Comparison of ENCODE assay signal across 26 cellular contexts in genomic region chr1:24984300-24984699, GRCh38. TPM values are rescaled to one million over a fixed set of nuclear protein-coding genes. Genes with fewer than 3 reads are reported as not detected.
DNase-seq lines count a peak whose midpoint lies in the region; ATAC-seq, FAIRE-seq and TF ChIP-seq lines count a peak whose summit lies in the region.
"Had no signal": no experiment of that assay in that cellular context is flagged by ENCODE, and none has a peak within 500 bp of the region (broad histone marks: within the 10 kb centered on the region; RNA-seq: fewer than 3 reads in every experiment).

No MANE protein-coding gene starts in this region.

- in situ Hi-C loops in K562 (cut with MboI) = no loop called here

- H3K36me3 Mint-ChIP-seq in activated CD4-positive, alpha-beta memory T cell treated with anti-CD3 and anti-CD28 coated beads for 36 hours = peaks cover 1% of the 10 kb centered on the region
- H3K36me3 Mint-ChIP-seq in activated CD4-positive, alpha-beta memory T cell treated with anti-CD3 and anti-CD28 coated beads, Interleukin-2, amount 10 ng/mL, durations not matched to agents 7 days and 5 days (ENCODE audit: low read depth) = no peaks in the 10 kb centered on the region
- no peaks in the 10 kb centered on the region for H3K36me3 Mint-ChIP-seq in neural progenitor cell

- no peak overlapping the region for H2AFZ ChIP-seq in K562 (ENCODE audit: low read depth, low read length)
- no peak overlapping the region for H2AFZ ChIP-seq in neural progenitor cell (replicated peaks)

- TF ChIP-seq POLR2A in K562 (conservative IDR thresholded peaks at IDR 0.05) = no peak

- H4K20me1 ChIP-seq in K562 (replicated peaks; ENCODE audit: control insufficient read depth, insufficient read depth, low read length) (no peaks in the 10 kb centered on the region), neural progenitor cell (ENCODE audit: low read depth) (no peaks in the 10 kb centered on the region)

- no peaks in the 10 kb centered on the region for H3K9me3 Mint-ChIP-seq in activated CD4-positive, alpha-beta memory T cell treated with anti-CD3 and anti-CD28 coated beads for 36 hours
- H3K9me3 Mint-ChIP-seq in activated CD4-positive, alpha-beta memory T cell treated with anti-CD3 and anti-CD28 coated beads, Interleukin-2, amount 10 ng/mL, durations not matched to agents 7 days and 5 days = no peaks in the 10 kb centered on the region
- no peaks in the 10 kb centered on the region for H3K9me3 Mint-ChIP-seq in neural progenitor cell
- H3K9me3 Mint-ChIP-seq: activated T-cell treated with anti-CD3 and anti-CD28 coated beads, Interleukin-2, amount 50 U/mL, for 4 hours; H9 had no signal

- no peak for TF ChIP-seq CTCF in HEK293 (tag by site-specific recombination; IDR thresholded peaks at IDR 0.05)
- no peak for TF ChIP-seq CTCF in K562 (IDR thresholded peaks at IDR 0.05 in 2 of 3, conservative IDR thresholded peaks at IDR 0.05 in 1 of 3; ENCODE audit: insufficient read depth in 2 of 3, low read depth in 1 of 3, low read length in 3 of 3)
- TF ChIP-seq CTCF in neural progenitor cell (IDR thresholded peaks at IDR 0.05) = no peak

- no peaks in the 10 kb centered on the region for H3K27me3 Mint-ChIP-seq in activated CD4-positive, alpha-beta memory T cell treated with anti-CD3 and anti-CD28 coated beads for 36 hours
- peaks cover 16% of the 10 kb centered on the region for H3K27me3 Mint-ChIP-seq in activated CD4-positive, alpha-beta memory T cell treated with anti-CD3 and anti-CD28 coated beads, Interleukin-2, amount 10 ng/mL, durations not matched to agents 7 days and 5 days
- peaks cover 13% of the 10 kb centered on the region for H3K27me3 Mint-ChIP-seq in neural progenitor cell (ENCODE audit: insufficient read depth, low read depth)

- no TSS peak for BruUV-seq in K562 (replicated peaks; lab: Mats Ljungman, UMichigan)

- H3K4me3 Mint-ChIP-seq in activated CD4-positive, alpha-beta memory T cell treated with anti-CD3 and anti-CD28 coated beads for 36 hours = no peak overlapping the region
- H3K4me3 Mint-ChIP-seq in activated CD4-positive, alpha-beta memory T cell treated with anti-CD3 and anti-CD28 coated beads, Interleukin-2, amount 10 ng/mL, durations not matched to agents 7 days and 5 days = no peak overlapping the region
- no peak overlapping the region for H3K4me3 Mint-ChIP-seq in neural progenitor cell
- H3K4me3 Mint-ChIP-seq: activated T-cell treated with anti-CD3 and anti-CD28 coated beads, Interleukin-2, amount 50 U/mL, for 4 hours; H9 had no signal

- H3K79me2 ChIP-seq in K562 (ENCODE audit: control insufficient read depth, insufficient read depth, low read length) = no peaks in the 10 kb centered on the region
- H3K79me2 ChIP-seq in neural progenitor cell (ENCODE audit: low read depth) = no peaks in the 10 kb centered on the region

- H3K4me2 ChIP-seq in K562 (ENCODE audit: insufficient read depth, low read length) (no peak overlapping the region), neural progenitor cell (no peak overlapping the region)

- WGBS in K562 (ENCODE audit: insufficient coverage, low coverage, missing lambda C conversion rate) = 0% methylated on average over 2 of the region's 2 CpGs

- peaks cover 21 to 80% of the 10 kb centered on the region in 2 experiments for H3K27me3 ChIP-seq in K562 (ENCODE audit: control insufficient read depth in 2 of 2, insufficient read depth in 2 of 2, low read length in 2 of 2)
- no peaks in the 10 kb centered on the region for H3K27me3 ChIP-seq in neural progenitor cell

- H3K4me3 ChIP-seq in HEK293 (ENCODE audit: low read depth, low read length) = no peak overlapping the region
- no peak overlapping the region for H3K4me3 ChIP-seq in K562
- no peak overlapping the region for H3K4me3 ChIP-seq in neural progenitor cell
- H3K4me3 ChIP-seq: skin epidermis had no signal

- no peaks in the 10 kb centered on the region for H3K9me3 ChIP-seq in HEK293 (ENCODE audit: control insufficient read depth, insufficient read depth, low read depth, low read length)
- no peaks in the 10 kb centered on the region for H3K9me3 ChIP-seq in K562 (replicated peaks; ENCODE audit: control insufficient read depth, insufficient read depth, low read depth, low read length)
- no peaks in the 10 kb centered on the region for H3K9me3 ChIP-seq in neural progenitor cell (ENCODE audit: low read depth)

- no peak for FAIRE-seq in K562 (lab: Jason Lieb, UNC)
- FAIRE-seq: D721Med, GM12892 had no signal

- H3K4me1 ChIP-seq in HEK293 (ENCODE audit: control insufficient read depth, insufficient read depth, low read length) = no peaks in the 10 kb centered on the region
- peaks cover 0 to 4% of the 10 kb centered on the region in 2 experiments; a peak in 2 of 5 replicates for H3K4me1 ChIP-seq in K562 (replicated peaks in 1 of 2; ENCODE audit: control insufficient read depth in 2 of 2, insufficient read depth in 2 of 2, low read length in 2 of 2)
- H3K4me1 ChIP-seq in neural progenitor cell = peaks cover 8% of the 10 kb centered on the region

- POLR2A ChIA-PET in activated CD4-positive, alpha-beta memory T cell treated with anti-CD3 and anti-CD28 coated beads for 36 hours (lab: Charles Lee) = no interaction called here
- POLR2A ChIA-PET in activated CD4-positive, alpha-beta memory T cell treated with anti-CD3 and anti-CD28 coated beads, Interleukin-2, amount 10 ng/mL, durations not matched to agents 7 days and 5 days (lab: Charles Lee) = interaction anchor here (1.0 to 3.2 kb wide), 11 partner anchors 9 to 53 kb away, joined by 3 to 16 read pairs (median 5); no protein-coding TSS in a partner anchor
- POLR2A ChIA-PET in HEK293 (lab: Yijun Ruan, JAX) (no interaction called here), K562 (lab: Yijun Ruan, JAX) (no interaction called here)

- TF ChIP-seq RAD21 in K562 (CRISPR knock-in tag; conservative IDR thresholded peaks at IDR 0.05 in 1 of 2, IDR thresholded peaks at IDR 0.05 in 1 of 2) = no peak

- CTCF ChIA-PET in activated CD4-positive, alpha-beta memory T cell treated with anti-CD3 and anti-CD28 coated beads for 36 hours (lab: Charles Lee) = interaction anchor here (1.5 kb wide), 1 partner anchor 61 kb away, joined by 3 read pairs; no protein-coding TSS in a partner anchor
- CTCF ChIA-PET in activated CD4-positive, alpha-beta memory T cell treated with anti-CD3 and anti-CD28 coated beads, Interleukin-2, amount 10 ng/mL, durations not matched to agents 7 days and 5 days (lab: Charles Lee) = interaction anchor here (1.1 kb wide), 1 partner anchor 21 kb away, joined by 3 read pairs; no protein-coding TSS in a partner anchor
- CTCF ChIA-PET in HEK293 (lab: Yijun Ruan, JAX) (no interaction called here), K562 (lab: Yijun Ruan, JAX; ENCODE audit: low intra/inter-chr PET ratio) (no interaction called here)

- peaks cover 10% of the 10 kb centered on the region for H3F3A ChIP-seq in neural progenitor cell (ENCODE audit: low read depth)

- no peak for ATAC-seq in K562
- ATAC-seq: left cardiac atrium had no signal

- peak overlapping the region; percentile 3 for H3K27ac Mint-ChIP-seq in activated CD4-positive, alpha-beta memory T cell treated with anti-CD3 and anti-CD28 coated beads for 36 hours
- H3K27ac Mint-ChIP-seq in activated CD4-positive, alpha-beta memory T cell treated with anti-CD3 and anti-CD28 coated beads, Interleukin-2, amount 10 ng/mL, durations not matched to agents 7 days and 5 days = no peak overlapping the region
- H3K27ac Mint-ChIP-seq in neural progenitor cell = peak overlapping the region; percentile 54

- H3K9me1 ChIP-seq in K562 (ENCODE audit: control insufficient read depth, insufficient read depth, low read length) = no peaks in the 10 kb centered on the region

- no peak for DNase-seq in activated CD4-positive, alpha-beta memory T cell treated with anti-CD3 and anti-CD28 coated beads for 36 hours
- no peak for DNase-seq in activated CD4-positive, alpha-beta memory T cell treated with anti-CD3 and anti-CD28 coated beads, Interleukin-2, amount 10 ng/mL, durations not matched to agents 7 days and 5 days
- DNase-seq in K562 (ENCODE audit: extremely low read depth in 1 of 4, low spot score in 3 of 4) (no peak), neural progenitor cell (ENCODE audit: low spot score) (no peak), NCI-H748 treated with DMSO at 0.1 percent for 48 hours (lab: John Stamatoyannopoulos, UW) (no peak), NCI-H146 treated with DMSO at 0.1 percent for 48 hours (lab: John Stamatoyannopoulos, UW; ENCODE audit: unreplicated experiment) (no peak), 8988T (no peak)
- DNase-seq: ACHN; activated CD4-positive, alpha-beta T cell treated with anti-CD3 and anti-CD28 coated beads, Interleukin-2, amount 50 U/mL, for 48 hours; activated naive CD4-positive, alpha-beta T cell treated with anti-CD3 and anti-CD28 coated beads, Interleukin-2, amount 50 U/mL, for 16 hours; activated T-cell treated with anti-CD3 and anti-CD28 coated beads, Interleukin-2, amount 50 U/mL, for 4 hours; H9; head of caudate nucleus; left cardiac atrium; mammary epithelial cell; NCI-H1092 treated with DMSO at 0.1 percent for 48 hours; NCI-H2029 treated with DMSO at 0.1 percent for 48 hours; NCI-H226; stimulated activated CD4-positive, alpha-beta T cell treated with anti-CD3 and anti-CD28 coated beads, Interleukin-1b, Interleukin-23, amount 100 ng/mL, for 48 hours had no signal

- H3K9ac ChIP-seq in K562 (ENCODE audit: insufficient read depth in 1 of 2, low read depth in 2 of 2, low read length in 2 of 2) (no peak overlapping the region), neural progenitor cell (no peak overlapping the region)

- intact Hi-C loops in activated CD4-positive, alpha-beta memory T cell treated with anti-CD3 and anti-CD28 coated beads for 36 hours (cut with micrococcal nuclease) = no loop called here
- intact Hi-C loops in K562 (cut with micrococcal nuclease) = no loop called here

- H3K27ac ChIP-seq in HEK293 (ENCODE audit: extremely low read depth, low read depth, low read length) (no peak overlapping the region), K562 (ENCODE audit: extremely low read depth, low read depth, low read length) (no peak overlapping the region), neural progenitor cell (no peak overlapping the region)
- H3K27ac ChIP-seq: epithelial cell of prostate, RWPE1, VCaP had no signal

- H3K36me3 ChIP-seq in HEK293 (ENCODE audit: control insufficient read depth in 2 of 2, insufficient read depth in 1 of 2, low read length in 2 of 2) = no peaks in the 10 kb centered on the region
- H3K36me3 ChIP-seq in K562 (ENCODE audit: control insufficient read depth, insufficient read depth, low read length) = no peaks in the 10 kb centered on the region
- H3K36me3 ChIP-seq in neural progenitor cell = no peaks in the 10 kb centered on the region

- H3K4me1 Mint-ChIP-seq in activated CD4-positive, alpha-beta memory T cell treated with anti-CD3 and anti-CD28 coated beads for 36 hours (ENCODE audit: low read depth) = peaks cover 82% of the 10 kb centered on the region
- peaks cover 91% of the 10 kb centered on the region for H3K4me1 Mint-ChIP-seq in activated CD4-positive, alpha-beta memory T cell treated with anti-CD3 and anti-CD28 coated beads, Interleukin-2, amount 10 ng/mL, durations not matched to agents 7 days and 5 days
- H3K4me1 Mint-ChIP-seq in neural progenitor cell = peaks cover 12% of the 10 kb centered on the region

- TF ChIP-seq EP300 in K562 (IDR thresholded peaks at IDR 0.05; ENCODE audit: low read length) = no peak

RNA-seq across cellular contexts. Expression of gene RUNX3, which starts 54.2 kb away (rescaled TPM):
- 100 to 1,000 TPM; 153 to 155 TPM for total RNA-seq in activated CD4-positive, alpha-beta memory T cell treated with anti-CD3 and anti-CD28 coated beads for 36 hours
- 100 to 1,000 TPM; 177 to 183 TPM for total RNA-seq in activated CD4-positive, alpha-beta memory T cell treated with anti-CD3 and anti-CD28 coated beads, Interleukin-2, amount 10 ng/mL, durations not matched to agents 7 days and 5 days
- total RNA-seq in K562 (2011; cell fraction: chromatin; rRNA removed; ENCODE audit: low replicate concordance) = 0.21 TPM in 1 of 2 replicates, not detected in the other
- 0.13 TPM in 1 of 2 replicates, not detected in the other for total RNA-seq in K562 (2011; cell fraction: nucleolus; rRNA removed)
- not detected in 2 replicates for total RNA-seq in K562 (2011; cell fraction: nucleoplasm; rRNA removed)
- total RNA-seq in K562 (2014; rRNA removed) (0.09 and 0.16 TPM in 2 replicates), K562 (2014; rRNA removed; fragmentation: Illumina TruSeq; extraction: Trizol) (0.03 and 0.04 TPM in 2 replicates), K562 (2015; rRNA removed; fragmentation: Illumina TruSeq; extraction: Trizol) (0.11 and 0.22 TPM in 2 replicates), K562 (2021) (0.64 and 1.1 TPM in 2 replicates), neural progenitor cell (ENCODE audit: low replicate concordance) (0.09 TPM in 1 of 2 replicates, not detected in the other)
- polyA plus RNA-seq in K562 (2011; rRNA removed) (0.03 TPM in 2 replicates), K562 (2014; fragmentation: Illumina TruSeq; extraction: Trizol) (0.19 and 0.39 TPM in 2 replicates), K562 (2014; fragmentation: Nextera tagmentation; extraction: Ambion mirVana) (under 1 TPM; 0.01 to 0.04 TPM), K562 (2014; rRNA removed) (0.29 and 0.62 TPM in 2 replicates)
- 0.03 TPM in 1 of 2 replicates, not detected in the other for polyA plus RNA-seq in K562 (2011; cell fraction: cytosol; rRNA removed)
- polyA plus RNA-seq in K562 (2011; cell fraction: nucleus; rRNA removed) = 0.18 TPM in 1 of 2 replicates, not detected in the other
- polyA plus RNA-seq in K562 (2012) = 0.36 and 0.46 TPM in 2 replicates
- not detected in 2 replicates for polyA minus RNA-seq in K562 (2011; rRNA and poly(A)+ RNA removed)
- polyA minus RNA-seq in K562 (2011; cell fraction: cytosol; rRNA and poly(A)+ RNA removed) = not detected in 2 replicates
- not detected in 2 replicates for polyA minus RNA-seq in K562 (2011; cell fraction: nucleus; rRNA and poly(A)+ RNA removed)

Comparison
In these comparisons a context has a peak if more than half of its experiments do, and no peak if none do; other contexts are left out.
1. RNA of gene RUNX3, which starts 54.2 kb away (total RNA-seq): 177 to 183 TPM in activated CD4-positive, alpha-beta memory T cell treated with anti-CD3 and anti-CD28 coated beads, Interleukin-2, amount 10 ng/mL, durations not matched to agents 7 days and 5 days and 153 to 155 TPM in activated CD4-positive, alpha-beta memory T cell treated with anti-CD3 and anti-CD28 coated beads for 36 hours; 0.03 to 1.1 TPM in K562 and 0.09 TPM in neural progenitor cell; every median in the first group is over 10 times any median in the second.
2. CTCF ChIA-PET loops: an anchor here in activated CD4-positive, alpha-beta memory T cell treated with anti-CD3 and anti-CD28 coated beads for 36 hours (1.5 kb wide) and activated CD4-positive, alpha-beta memory T cell treated with anti-CD3 and anti-CD28 coated beads, Interleukin-2, amount 10 ng/mL, durations not matched to agents 7 days and 5 days (1.1 kb wide); none called in HEK293 and K562.